1 cellular context compared by ENCODE assay signal in genomic region chr19:39402417-39403297, GRCh38.
A peak's percentile ranks its signal among the peaks of the same experiment; 100 is the strongest.
TF ChIP-seq lines count a peak whose summit lies in the region.

No MANE protein-coding gene starts in this region.

TF ChIP-seq in GM12878, 131 proteins besides CTCF, POLR2A, EP300 and RAD21 (continued from another document and continues in another):
- TF ChIP-seq ELK1 (IDR thresholded peaks at IDR 0.05; ENCODE audit: low read depth, low read length) (peak; percentile 86), GATAD2B (conservative IDR thresholded peaks at IDR 0.05; ENCODE audit: low read depth) (peak; percentile 98), ATF2 (IDR thresholded peaks at IDR 0.05; ENCODE audit: low read length) (no peak), STAT1 (conservative IDR thresholded peaks at IDR 0.05) (no peak; the same call in 1 of the 2 replicates), KDM1A (IDR thresholded peaks at IDR 0.05; ENCODE audit: borderline replicate concordance) (peak; percentile 98; the same call in 1 of the 2 replicates), PAX5 (IDR thresholded peaks at IDR 0.05; ENCODE audit: borderline replicate concordance, low read depth, low read length) (peak; percentile 62; the same call in 1 of the 2 replicates), USF1 (IDR thresholded peaks at IDR 0.05; ENCODE audit: borderline replicate concordance, extremely low read length, insufficient read depth, low read depth, low read length) (peak; percentile 64), ATF3 (IDR thresholded peaks at IDR 0.05; ENCODE audit: borderline replicate concordance, extremely low read depth, low read depth, low read length) (no peak), YY1 (IDR thresholded peaks at IDR 0.05; ENCODE audit: low read depth, low read length) (no peak), IRF3 (IDR thresholded peaks at IDR 0.05) (no peak), MEF2A (IDR thresholded peaks at IDR 0.05; ENCODE audit: insufficient read depth, low read depth, low read length) (peak; percentile 95), CBFB (IDR thresholded peaks at IDR 0.05; ENCODE audit: low read depth) (no peak), NKRF (conservative IDR thresholded peaks at IDR 0.05) (peak; percentile 11; the same call in 1 of the 2 replicates), SREBF1 (IDR thresholded peaks at IDR 0.05; ENCODE audit: low read length) (no peak), RCOR1 (conservative IDR thresholded peaks at IDR 0.05; ENCODE audit: low read depth, low read length) (0 out of 2 replicates have a peak, but pooled peaks have one; percentile 30), ZBTB33 (IDR thresholded peaks at IDR 0.05) (no peak), HDAC2 (IDR thresholded peaks at IDR 0.05) (no peak), YBX1 (IDR thresholded peaks at IDR 0.05) (no peak), SKIL (IDR thresholded peaks at IDR 0.05; ENCODE audit: low read depth, poor library complexity, severe bottlenecking) (no peak), MAX (IDR thresholded peaks at IDR 0.05; ENCODE audit: low read depth, low read length) (peak; percentile 91), JUNB (IDR thresholded peaks at IDR 0.05) (no peak), TARDBP (IDR thresholded peaks at IDR 0.05; ENCODE audit: borderline replicate concordance) (no peak), HDGF (IDR thresholded peaks at IDR 0.05) (peak; percentile 31), NRF1 (conservative IDR thresholded peaks at IDR 0.05; ENCODE audit: low read depth, low read length) (peak; percentile 24; the same call in 1 of the 2 replicates), MXI1 (IDR thresholded peaks at IDR 0.05; ENCODE audit: low read depth, low read length) (peak; percentile 95), NR2C1 (IDR thresholded peaks at IDR 0.05) (no peak), WRNIP1 (IDR thresholded peaks at IDR 0.05; ENCODE audit: borderline replicate concordance, low read depth, low read length) (no peak), RB1 (IDR thresholded peaks at IDR 0.05; ENCODE audit: borderline replicate concordance) (no peak), MLLT1 (IDR thresholded peaks at IDR 0.05) (no peak), SUPT20H (IDR thresholded peaks at IDR 0.05; ENCODE audit: borderline replicate concordance, control insufficient read depth, low read depth, low read length) (no peak), CEBPB (IDR thresholded peaks at IDR 0.05; ENCODE audit: borderline replicate concordance in 1 of 2, low read depth in 2 of 2, low read length in 2 of 2) (no peak), DPF2 (IDR thresholded peaks at IDR 0.05) (peak; percentile 93), NBN (IDR thresholded peaks at IDR 0.05) (no peak; the same call in 1 of the 2 replicates), IRF5 (IDR thresholded peaks at IDR 0.05; ENCODE audit: borderline replicate concordance) (no peak), USF2 (IDR thresholded peaks at IDR 0.05; ENCODE audit: borderline replicate concordance, low read depth, low read length) (peak; percentile 23), CREM (IDR thresholded peaks at IDR 0.05; ENCODE audit: low read depth) (peak; percentile 19; the same call in 1 of the 2 replicates), ASH2L (IDR thresholded peaks at IDR 0.05; ENCODE audit: borderline replicate concordance, low read depth) (no peak), RELB (IDR thresholded peaks at IDR 0.05; ENCODE audit: low read depth) (peak; percentile 40; the same call in 1 of the 2 replicates), POLR2AphosphoS5 (IDR thresholded peaks at IDR 0.05; ENCODE audit: low read length) (peak; percentile 51), SMARCA5 (IDR thresholded peaks at IDR 0.05) (peak; percentile 67; the same call in 1 of the 2 replicates), SMC3 (IDR thresholded peaks at IDR 0.05; ENCODE audit: borderline replicate concordance, low read length) (no peak), HCFC1 (IDR thresholded peaks at IDR 0.05; ENCODE audit: low read length) (no peak; the same call in 1 of the 2 replicates), BRCA1 (IDR thresholded peaks at IDR 0.05; ENCODE audit: low read depth, low read length) (0 out of 2 replicates have a peak, but pooled peaks have one; percentile 9), PML (IDR thresholded peaks at IDR 0.05; ENCODE audit: low read length) (no peak), IKZF1 (conservative IDR thresholded peaks at IDR 0.05) (peak; percentile 96), EZH2 (IDR thresholded peaks at IDR 0.05; ENCODE audit: borderline replicate concordance, control insufficient read depth, low read depth, low read length) (no peak), ZNF384 (IDR thresholded peaks at IDR 0.05; ENCODE audit: borderline replicate concordance, low read depth, low read length) (no peak), RUNX3 (IDR thresholded peaks at IDR 0.05; ENCODE audit: low read length) (no peak)
